ENCODE assay signal across 31 cellular contexts in the genomic region with DNA sequence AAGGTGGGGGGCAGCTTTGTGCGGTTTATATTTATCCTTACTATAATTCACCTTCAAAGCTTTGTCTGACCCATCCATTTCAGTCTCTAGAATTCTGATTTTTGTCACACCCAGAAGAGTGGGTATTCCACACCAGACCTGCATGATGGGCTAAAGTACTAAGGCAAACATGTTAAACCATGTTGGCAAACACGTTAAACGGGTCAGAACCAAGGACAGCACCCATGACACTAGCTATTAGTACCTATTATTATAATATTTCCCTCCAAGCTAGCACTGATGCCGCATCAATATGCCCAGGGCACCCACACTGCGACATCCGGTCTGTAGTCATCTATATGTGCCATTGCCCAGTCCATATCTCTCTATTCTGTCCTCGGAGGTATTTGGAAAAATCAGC.
"Had no signal": no experiment of that assay in that cellular context is flagged by ENCODE, and none has a peak within 500 bp of the region (broad histone marks: within the 10 kb centered on the region; RNA-seq: fewer than 3 reads in every experiment).

No MANE protein-coding gene starts in this region.

- H3K27me3 Mint-ChIP-seq: activated B cell treated with CpG ODN at 0.5 μM for 24 hours; activated CD8-positive, alpha-beta memory T cell treated with anti-CD3 and anti-CD28 coated beads, Interleukin-2, amount 10 ng/mL, durations not matched to agents 7 days and 5 days; activated naive CD4-positive, alpha-beta T cell treated with anti-CD3 and anti-CD28 coated beads, Interleukin-2, amount 50 U/mL, for 24 hours; activated naive CD8-positive, alpha-beta T cell treated with anti-CD3 and anti-CD28 coated beads, Interleukin-2, amount 10 ng/mL, durations not matched to agents 7 days and 5 days; activated T-cell treated with anti-CD3 and anti-CD28 coated beads, Interleukin-2, amount 50 U/mL, for 24 hours; brain had no signal

- FAIRE-seq: frontal cortex had no signal

- H3K4me3 Mint-ChIP-seq: activated B cell treated with CpG ODN at 0.5 μM for 24 hours; activated CD8-positive, alpha-beta memory T cell treated with anti-CD3 and anti-CD28 coated beads, Interleukin-2, amount 10 ng/mL, durations not matched to agents 7 days and 5 days; activated CD8-positive, alpha-beta T cell treated with anti-CD3 and anti-CD28 coated beads, Interleukin-2, amount 10 ng/mL, durations not matched to agents 7 days and 5 days; activated naive CD4-positive, alpha-beta T cell treated with anti-CD3 and anti-CD28 coated beads, Interleukin-2, amount 50 U/mL, for 24 hours; activated naive CD8-positive, alpha-beta T cell treated with anti-CD3 and anti-CD28 coated beads, Interleukin-2, amount 10 ng/mL, durations not matched to agents 7 days and 5 days; activated T-cell treated with anti-CD3 and anti-CD28 coated beads, Interleukin-2, amount 50 U/mL, for 24 hours; activated T-cell treated with anti-CD3 and anti-CD28 coated beads, Interleukin-2, amount 50 U/mL, for 72 hours; brain; endodermal cell; T-helper 2 cell treated with Interferon-gamma antibody and Interleukin-4, amounts not matched to agents 5 μg/mL and 100 μg/mL, for 36 hours had no signal

- H3K27me3 ChIP-seq: ascending aorta, breast epithelium, cardiac muscle cell, colonic mucosa had no signal

- H3K9me3 Mint-ChIP-seq: activated B cell treated with CpG ODN at 0.5 μM for 24 hours; activated naive CD4-positive, alpha-beta T cell treated with anti-CD3 and anti-CD28 coated beads, Interleukin-2, amount 50 U/mL, for 24 hours; activated naive CD8-positive, alpha-beta T cell treated with anti-CD3 and anti-CD28 coated beads, Interleukin-2, amount 10 ng/mL, durations not matched to agents 7 days and 5 days; activated T-cell treated with anti-CD3 and anti-CD28 coated beads, Interleukin-2, amount 50 U/mL, for 24 hours; activated T-cell treated with anti-CD3 and anti-CD28 coated beads, Interleukin-2, amount 50 U/mL, for 72 hours; brain; endodermal cell; T-helper 2 cell treated with Interferon-gamma antibody and Interleukin-4, amounts not matched to agents 5 μg/mL and 100 μg/mL, for 36 hours had no signal

- H3K27ac ChIP-seq: ascending aorta, breast epithelium, cardiac muscle cell, colonic mucosa, WERI-Rb-1 had no signal

- ATAC-seq: activated CD4-positive, CD25-positive, alpha-beta regulatory T cell treated with anti-CD3 and anti-CD28 coated beads, Interleukin-2, amount 50 U/mL, for 24 hours; activated CD8-positive, alpha-beta memory T cell treated with anti-CD3 and anti-CD28 coated beads, Interleukin-2, amount 10 ng/mL, durations not matched to agents 7 days and 5 days; activated CD8-positive, alpha-beta T cell treated with anti-CD3 and anti-CD28 coated beads, Interleukin-2, amount 10 ng/mL, durations not matched to agents 7 days and 5 days; activated T-cell treated with anti-CD3 and anti-CD28 coated beads, Interleukin-2, amount 50 U/mL, for 72 hours; esophagus mucosa had no signal

- H3K4me3 ChIP-seq: ascending aorta, breast epithelium, cardiac muscle cell, colonic mucosa had no signal

- H3K27ac Mint-ChIP-seq: activated B cell treated with CpG ODN at 0.5 μM for 24 hours; activated CD8-positive, alpha-beta memory T cell treated with anti-CD3 and anti-CD28 coated beads, Interleukin-2, amount 10 ng/mL, durations not matched to agents 7 days and 5 days; activated CD8-positive, alpha-beta T cell treated with anti-CD3 and anti-CD28 coated beads, Interleukin-2, amount 10 ng/mL, durations not matched to agents 7 days and 5 days; activated naive CD4-positive, alpha-beta T cell treated with anti-CD3 and anti-CD28 coated beads, Interleukin-2, amount 50 U/mL, for 24 hours; activated naive CD8-positive, alpha-beta T cell treated with anti-CD3 and anti-CD28 coated beads, Interleukin-2, amount 10 ng/mL, durations not matched to agents 7 days and 5 days; activated T-cell treated with anti-CD3 and anti-CD28 coated beads, Interleukin-2, amount 50 U/mL, for 24 hours; brain; endodermal cell; T-helper 2 cell treated with Interferon-gamma antibody and Interleukin-4, amounts not matched to agents 5 μg/mL and 100 μg/mL, for 36 hours had no signal

- DNase-seq: activated B cell treated with CpG ODN at 0.5 μM for 24 hours; activated CD4-positive, alpha-beta T cell treated with anti-CD3 and anti-CD28 coated beads for 48 hours; activated CD4-positive, alpha-beta T cell treated with anti-CD3 and anti-CD28 coated beads, Interleukin-2, amount 50 U/mL, for 1 hour; activated CD4-positive, alpha-beta T cell treated with anti-CD3 and anti-CD28 coated beads, Interleukin-2, amount 50 U/mL, for 48 hours; activated CD8-positive, alpha-beta memory T cell treated with anti-CD3 and anti-CD28 coated beads, Interleukin-2, amount 10 ng/mL, durations not matched to agents 7 days and 5 days; activated CD8-positive, alpha-beta memory T cell treated with anti-CD3 and anti-CD28 coated beads, Interleukin-2, amount 50 U/mL, for 4 hours; activated CD8-positive, alpha-beta T cell treated with anti-CD3 and anti-CD28 coated beads, Interleukin-2, amount 10 ng/mL, durations not matched to agents 7 days and 5 days; activated gamma-delta T cell treated with Interleukin-2 at 50 U/mL for 16 hours; activated naive CD4-positive, alpha-beta T cell treated with Interleukin-2 at 50 U/mL for 16 hours; activated naive CD8-positive, alpha-beta T cell treated with anti-CD3 and anti-CD28 coated beads, Interleukin-2, amount 10 ng/mL, durations not matched to agents 7 days and 5 days; activated T-cell treated with anti-CD3 and anti-CD28 coated beads, Interleukin-2, amount 50 U/mL, for 24 hours; activated T-cell treated with anti-CD3 and anti-CD28 coated beads, Interleukin-2, amount 50 U/mL, for 72 hours; central memory CD4-positive, alpha-beta T cell; cerebellar nuclear complex; colonic mucosa; effector CD8-positive, alpha-beta T cell; endodermal cell; foreskin fibroblast; head of caudate nucleus; hippocampal formation; T1000; WERI-Rb-1 had no signal

- H3K4me1 ChIP-seq: ascending aorta, breast epithelium, colonic mucosa had no signal

- H3K36me3 ChIP-seq: ascending aorta, breast epithelium, cardiac muscle cell, colonic mucosa had no signal

- H3K9me3 ChIP-seq: ascending aorta, breast epithelium, colonic mucosa had no signal
